Comparison of ENCODE assay signal across 8 cellular contexts in genomic region chr3:196537319-196537984, GRCh38. TPM values are rescaled to one million over a fixed set of nuclear protein-coding genes. Genes with fewer than 3 reads are reported as not detected.
DNase-seq lines count a peak whose midpoint lies in the region; ATAC-seq and TF ChIP-seq lines count a peak whose summit lies in the region.

No MANE protein-coding gene starts in this region.

- H3K27me3 ChIP-seq in PC-9 (ENCODE audit: insufficient read depth, low read depth) = no peaks in the 10 kb centered on the region
- H3K27me3 ChIP-seq in right atrium auricular region = no peaks in the 10 kb centered on the region
- no peaks in the 10 kb centered on the region for H3K27me3 ChIP-seq in MG63

- H3K79me2 ChIP-seq in PC-9 (ENCODE audit: low read depth) = no peaks in the 10 kb centered on the region

- POLR2A ChIA-PET in PC-9 (lab: Charles Lee; ENCODE audit: unreplicated experiment) = no interaction called here

- intact Hi-C loops in PC-9 (cut with micrococcal nuclease; ENCODE audit: unreplicated experiment) = loop anchor here (2.0 to 10.0 kb wide), 4 partner anchors 27 to 257 kb away; no protein-coding TSS in a partner anchor

- H4K20me1 ChIP-seq in PC-9 (ENCODE audit: insufficient read depth) = no peaks in the 10 kb centered on the region

- peak overlapping the region; percentile 56 for H3K4me2 ChIP-seq in PC-9

- H3K9me3 ChIP-seq in PC-9 (ENCODE audit: insufficient read depth, low read depth) = no peaks in the 10 kb centered on the region; the same call in 1 of the 2 replicates
- H3K9me3 ChIP-seq in right atrium auricular region = no peaks in the 10 kb centered on the region
- no peaks in the 10 kb centered on the region for H3K9me3 ChIP-seq in MG63

- H3K4me3 ChIP-seq in PC-9 (no peak overlapping the region; the same call in 1 of the 2 replicates), right atrium auricular region (no peak overlapping the region), MG63 (no peak overlapping the region)

- H3K27ac ChIP-seq in PC-9 (no peak overlapping the region; the same call in 1 of the 2 replicates), right atrium auricular region (no peak overlapping the region)

- no peaks in the 10 kb centered on the region for H3K36me3 ChIP-seq in PC-9 (ENCODE audit: low read depth)
- H3K36me3 ChIP-seq in right atrium auricular region = no peaks in the 10 kb centered on the region
- no peaks in the 10 kb centered on the region for H3K36me3 ChIP-seq in MG63

- no TSS peak for BruUV-seq in PC-9 (replicated peaks; lab: Mats Ljungman, UMichigan)

- H3F3A ChIP-seq in PC-9 (ENCODE audit: insufficient read depth, low read depth) = peaks cover 10% of the 10 kb centered on the region; the same call in 1 of the 2 replicates

- peak overlapping the region; percentile 63 for H2AFZ ChIP-seq in PC-9

- peak; percentile 96 for TF ChIP-seq CTCF in PC-9 (conservative IDR thresholded peaks at IDR 0.05)
- TF ChIP-seq CTCF in right atrium auricular region (IDR thresholded peaks at IDR 0.05) = peak; percentile 42 to 80

- CTCF ChIA-PET in PC-9 (lab: Charles Lee) = interaction anchor here (1.0 kb wide), 1 partner anchor 101 kb away, joined by 3 read pairs; no protein-coding TSS in a partner anchor

- no peak for ATAC-seq in GM21381 (IDR thresholded peaks at IDR 0.05; ENCODE audit: unreplicated experiment)

- DNase-seq in NCI-H2227 (lab: John Stamatoyannopoulos, UW; ENCODE audit: unreplicated experiment) (peak; percentile 10), NCI-H2227 treated with DMSO at 0.1 percent for 48 hours (lab: John Stamatoyannopoulos, UW) (no peak), PC-9 (peak; percentile 46 to 70), right atrium auricular region (ENCODE audit: low spot score) (no peak), MG63 (no peak)
- peak in 3 of 4 experiments; percentile 30 to 62 (median 45) for DNase-seq in activated naive CD4-positive, alpha-beta T cell (lab: John Stamatoyannopoulos, UW)
- peak; percentile 69 to 71 for DNase-seq in stimulated activated CD4-positive, alpha-beta T cell treated with anti-CD3 and anti-CD28 coated beads, Interleukin-2, amount 100 ng/mL, for 48 hours

- H3K4me1 ChIP-seq in PC-9 (replicated peaks; ENCODE audit: insufficient read depth) (0 out of 2 replicates have a peak, but pooled peaks cover 8% of the 10 kb centered on the region), right atrium auricular region (no peaks in the 10 kb centered on the region)

- no peaks in the 10 kb centered on the region for H3K9me2 ChIP-seq in PC-9 (ENCODE audit: insufficient read depth)

RNA-seq across cellular contexts. Expression of gene SMCO1, which starts 22.3 kb away (rescaled TPM):
- not detected in 2 replicates for total RNA-seq in PC-9 (2021)
- total RNA-seq in right atrium auricular region = 10 to 100 TPM in 1 of 2 donors, 1 to 10 TPM in 1; 3.6 to 42.3 TPM
- not detected in 2 replicates for total RNA-seq in MG63 (2014; rRNA removed; shearing (Covaris generic); ENCODE audit: low replicate concordance)

RNA-seq across cellular contexts. Expression of gene WDR53, which starts 30.9 kb away (rescaled TPM):
- total RNA-seq in PC-9 (2021) (33.5 and 34.8 TPM in 2 replicates), right atrium auricular region (1 to 10 TPM; 3.0 to 4.3 TPM)
- 7.7 and 9.0 TPM in 2 replicates for total RNA-seq in MG63 (2014; rRNA removed; shearing (Covaris generic); ENCODE audit: low replicate concordance)

RNA-seq across cellular contexts. Expression of gene FBXO45, which starts 31.0 kb away (rescaled TPM):
- total RNA-seq in PC-9 (2021) (16.5 and 21.3 TPM in 2 replicates), right atrium auricular region (1 to 10 TPM; 6.3 to 6.5 TPM)
- 19.1 and 37.3 TPM in 2 replicates for total RNA-seq in MG63 (2014; rRNA removed; shearing (Covaris generic); ENCODE audit: low replicate concordance)

RNA-seq across cellular contexts. Expression of gene RNF168, which starts 33.9 kb away (rescaled TPM):
- total RNA-seq in PC-9 (2021) (49.3 and 60.6 TPM in 2 replicates), right atrium auricular region (10 to 100 TPM; 14.9 to 15.5 TPM)
- total RNA-seq in MG63 (2014; rRNA removed; shearing (Covaris generic); ENCODE audit: low replicate concordance) = 4.7 and 9.8 TPM in 2 replicates

Comparison
In these comparisons a context has a peak if more than half of its experiments do, and no peak if none do; other contexts are left out.
1. DNase-seq: peak in NCI-H2227 (single experiment), PC-9 (2 of 2), activated naive CD4-positive, alpha-beta T cell (3 of 4) and stimulated activated CD4-positive, alpha-beta T cell treated with anti-CD3 and anti-CD28 coated beads, Interleukin-2, amount 100 ng/mL, for 48 hours (2 of 2); none in NCI-H2227 treated with DMSO at 0.1 percent for 48 hours (single experiment), right atrium auricular region (single experiment) and MG63 (single experiment).